Comparison of ENCODE assay signal across 25 cellular contexts in genomic region chr18:46843372-46843771, GRCh38.
"Had no signal": no experiment of that assay in that cellular context is flagged by ENCODE, and none has a peak within 500 bp of the region (broad histone marks: within the 10 kb centered on the region; RNA-seq: fewer than 3 reads in every experiment).

No MANE protein-coding gene starts in this region.

- H3K27ac ChIP-seq: dorsolateral prefrontal cortex, left ventricle myocardium inferior, neural progenitor cell, parathyroid adenoma, right lobe of liver, suprapubic skin, transverse colon, upper lobe of right lung, vagina had no signal

- H3K4me3 ChIP-seq: dorsolateral prefrontal cortex, left ventricle myocardium inferior, lung, neural progenitor cell, right lobe of liver, suprapubic skin, transverse colon, upper lobe of right lung, vagina had no signal

- FAIRE-seq: small intestine had no signal

- H3K36me3 ChIP-seq: neural progenitor cell, right lobe of liver, suprapubic skin, vagina had no signal

- H3K27ac Mint-ChIP-seq: nephron, neural progenitor cell, progenitor cell of endocrine pancreas had no signal

- H2AFZ ChIP-seq: neural progenitor cell, parathyroid adenoma had no signal

- DNase-seq: dorsolateral prefrontal cortex; effector CD4-positive, alpha-beta T cell; immature natural killer cell; islet precursor cell; kidney glomerular epithelial cell; left colon; left ventricle myocardium inferior; mesenchymal stem cell; midbrain; naive thymus-derived CD4-positive, alpha-beta T cell; right lobe of liver; small intestine; stimulated activated CD4-positive, alpha-beta T cell treated with anti-CD3 and anti-CD28 coated beads, Interleukin-15, amount 100 ng/mL, for 24 hours; stimulated activated CD4-positive, alpha-beta T cell treated with anti-CD3 and anti-CD28 coated beads, Interleukin-2, amount 100 ng/mL, for 48 hours; stimulated activated naive CD4-positive, alpha-beta T cell; stimulated activated naive CD8-positive, alpha-beta T cell treated with anti-CD3 and anti-CD28 coated beads, Interleukin-15, amount 100 ng/mL, for 72 hours; transverse colon; upper lobe of right lung had no signal

- H3K9me3 Mint-ChIP-seq: immature natural killer cell; naive thymus-derived CD4-positive, alpha-beta T cell; nephron; neural progenitor cell; stimulated activated naive CD8-positive, alpha-beta T cell treated with anti-CD3 and anti-CD28 coated beads, Interleukin-15, amount 100 ng/mL, for 72 hours had no signal

- H3K27me3 Mint-ChIP-seq: naive thymus-derived CD4-positive, alpha-beta T cell; progenitor cell of endocrine pancreas; stimulated activated naive CD8-positive, alpha-beta T cell treated with anti-CD3 and anti-CD28 coated beads, Interleukin-15, amount 100 ng/mL, for 72 hours had no signal

- H3K27me3 ChIP-seq: dorsolateral prefrontal cortex, neural progenitor cell, right lobe of liver, suprapubic skin, transverse colon, upper lobe of right lung, vagina had no signal

- H3K4me1 ChIP-seq: left ventricle myocardium inferior, neural progenitor cell, right lobe of liver, suprapubic skin, transverse colon, upper lobe of right lung, vagina had no signal

- H3K4me3 Mint-ChIP-seq: immature natural killer cell; naive thymus-derived CD4-positive, alpha-beta T cell; nephron; neural progenitor cell; stimulated activated naive CD8-positive, alpha-beta T cell treated with anti-CD3 and anti-CD28 coated beads, Interleukin-15, amount 100 ng/mL, for 72 hours had no signal

- H3K9ac ChIP-seq: neural progenitor cell, parathyroid adenoma had no signal

- H3K9me3 ChIP-seq: left ventricle myocardium inferior, right lobe of liver, suprapubic skin, transverse colon, upper lobe of right lung, vagina had no signal

- H3K4me1 Mint-ChIP-seq: nephron, neural progenitor cell had no signal

- ATAC-seq: left colon; naive thymus-derived CD4-positive, alpha-beta T cell; right lobe of liver; stimulated activated naive CD8-positive, alpha-beta T cell treated with anti-CD3 and anti-CD28 coated beads, Interleukin-15, amount 100 ng/mL, for 72 hours; upper lobe of right lung had no signal

- H3K4me2 ChIP-seq: neural progenitor cell had no signal
